In the genomic region with DNA sequence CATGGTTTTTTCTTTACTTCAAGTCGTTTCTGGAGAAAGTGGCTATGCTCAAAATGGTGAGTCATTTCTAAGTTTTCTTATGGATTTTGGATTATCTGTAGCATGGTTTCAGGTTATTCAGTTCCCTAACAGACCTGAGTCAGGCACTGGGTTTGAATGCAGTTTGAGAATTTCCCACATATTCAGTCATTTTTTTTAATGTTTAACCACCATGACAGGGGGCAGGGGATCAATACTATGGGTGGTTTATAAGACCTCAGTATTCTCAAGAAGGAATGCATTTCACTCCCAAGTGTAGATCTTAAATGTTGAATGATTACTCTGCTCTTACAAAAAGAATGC, we compare ENCODE assay signal across 9 cellular contexts. TPM values are rescaled to one million over a fixed set of nuclear protein-coding genes. Genes with fewer than 3 reads are reported as not detected.
DNase-seq lines count a peak whose midpoint lies in the region; ATAC-seq and TF ChIP-seq lines count a peak whose summit lies in the region.
"Had no signal": no experiment of that assay in that cellular context is flagged by ENCODE, and none has a peak within 500 bp of the region (broad histone marks: within the 10 kb centered on the region; RNA-seq: fewer than 3 reads in every experiment).

No MANE protein-coding gene starts in this region.

- peaks cover 1% of the 10 kb centered on the region for H3K4me1 ChIP-seq in left ventricle myocardium inferior

- peaks cover 48% of the 10 kb centered on the region for H3K36me3 Mint-ChIP-seq in activated CD4-positive, alpha-beta memory T cell treated with anti-CD3 and anti-CD28 coated beads, Interleukin-2, amount 10 ng/mL, durations not matched to agents 7 days and 5 days (ENCODE audit: low read depth)

- no peak for TF ChIP-seq CTCF in AG04449 (IDR thresholded peaks at IDR 0.05; ENCODE audit: insufficient read depth, low read length, missing control alignments)
- TF ChIP-seq CTCF in left ventricle myocardium inferior (IDR thresholded peaks at IDR 0.05; ENCODE audit: borderline replicate concordance), result no peak

- no peaks in the 10 kb centered on the region for H3K9me3 ChIP-seq in left ventricle myocardium inferior (replicated peaks)

- CTCF ChIA-PET in AG04449 (lab: Yijun Ruan, JAX), result interaction anchor here (1.4 to 3.1 kb wide), 3 partner anchors 69 to 80 kb away, joined by 3 to 8 read pairs (median 5); no protein-coding TSS in a partner anchor
- CTCF ChIA-PET in activated CD4-positive, alpha-beta memory T cell treated with anti-CD3 and anti-CD28 coated beads, Interleukin-2, amount 10 ng/mL, durations not matched to agents 7 days and 5 days (lab: Charles Lee), result interaction anchor here (1.0 to 7.8 kb wide), 6 partner anchors 34 to 239 kb away, joined by 5 to 87 read pairs (median 12); partner anchors contain the start of gene SPEF2

- H3K27ac ChIP-seq in left ventricle myocardium inferior (replicated peaks), result no peak overlapping the region

- peaks cover 87% of the 10 kb centered on the region for H3K4me1 Mint-ChIP-seq in activated CD4-positive, alpha-beta memory T cell treated with anti-CD3 and anti-CD28 coated beads, Interleukin-2, amount 10 ng/mL, durations not matched to agents 7 days and 5 days

- no peaks in the 10 kb centered on the region for H3K9me3 Mint-ChIP-seq in activated CD4-positive, alpha-beta memory T cell treated with anti-CD3 and anti-CD28 coated beads, Interleukin-2, amount 10 ng/mL, durations not matched to agents 7 days and 5 days

- H3K36me3 ChIP-seq in left ventricle myocardium inferior, result no peaks in the 10 kb centered on the region

- intact Hi-C loops in left ventricle myocardium inferior (cut with micrococcal nuclease), result no loop called here

- peak overlapping the region; percentile 76 for H3K4me3 Mint-ChIP-seq in activated CD4-positive, alpha-beta memory T cell treated with anti-CD3 and anti-CD28 coated beads, Interleukin-2, amount 10 ng/mL, durations not matched to agents 7 days and 5 days

- POLR2A ChIA-PET in AG04449 (lab: Yijun Ruan, JAX), result no interaction called here
- POLR2A ChIA-PET in activated CD4-positive, alpha-beta memory T cell treated with anti-CD3 and anti-CD28 coated beads, Interleukin-2, amount 10 ng/mL, durations not matched to agents 7 days and 5 days (lab: Charles Lee), result interaction anchor here (0.9 to 16.3 kb wide), 15 partner anchors 17 to 206 kb away, joined by 3 to 422 read pairs (median 10); no protein-coding TSS in a partner anchor

- H3K4me3 ChIP-seq in AG04449 (ENCODE audit: low read depth, low read length) (peak overlapping the region; percentile 33), left ventricle myocardium inferior (no peak overlapping the region)

- peak overlapping the region; percentile 82 for H3K27ac Mint-ChIP-seq in activated CD4-positive, alpha-beta memory T cell treated with anti-CD3 and anti-CD28 coated beads, Interleukin-2, amount 10 ng/mL, durations not matched to agents 7 days and 5 days

- no peaks in the 10 kb centered on the region for H3K27me3 Mint-ChIP-seq in activated CD4-positive, alpha-beta memory T cell treated with anti-CD3 and anti-CD28 coated beads, Interleukin-2, amount 10 ng/mL, durations not matched to agents 7 days and 5 days

- DNase-seq in AG04449 (ENCODE audit: low read depth, low spot score) (no peak), kidney glomerular epithelial cell (lab: John Stamatoyannopoulos, UW) (peak; percentile 71), NCI-H2196 (lab: John Stamatoyannopoulos, UW; ENCODE audit: unreplicated experiment) (no peak), left ventricle myocardium inferior (no peak)
- DNase-seq in activated CD4-positive, alpha-beta memory T cell treated with anti-CD3 and anti-CD28 coated beads, Interleukin-2, amount 10 ng/mL, durations not matched to agents 7 days and 5 days, result no peak
- DNase-seq: activated CD4-positive, alpha-beta T cell treated with anti-CD3 and anti-CD28 coated beads, Interleukin-2, amount 50 U/mL, for 4 hours had no signal

- no peaks in the 10 kb centered on the region for H3K27me3 ChIP-seq in left ventricle myocardium inferior (ENCODE audit: low read depth)

- ATAC-seq in GM18858 (IDR thresholded peaks at IDR 0.05; ENCODE audit: unreplicated experiment) (peak; percentile 20), GM21717 (IDR thresholded peaks at IDR 0.05; ENCODE audit: unreplicated experiment) (no peak), HG03521 (IDR thresholded peaks at IDR 0.05; ENCODE audit: unreplicated experiment) (no peak)

RNA-seq across cellular contexts. Expression of gene IL7R, which starts 0.3 kb away (rescaled TPM):
- total RNA-seq in activated CD4-positive, alpha-beta memory T cell treated with anti-CD3 and anti-CD28 coated beads, Interleukin-2, amount 10 ng/mL, durations not matched to agents 7 days and 5 days, result 100 to 1,000 TPM; 271 to 273 TPM
- total RNA-seq in left ventricle myocardium inferior, result 0.66 TPM

Comparison
In these comparisons a context has a peak if more than half of its experiments do, and no peak if none do; other contexts are left out.
1. RNA of gene IL7R, which starts 0.3 kb away (total RNA-seq): 271 to 273 TPM in activated CD4-positive, alpha-beta memory T cell treated with anti-CD3 and anti-CD28 coated beads, Interleukin-2, amount 10 ng/mL, durations not matched to agents 7 days and 5 days; 0.66 TPM in left ventricle myocardium inferior (single experiment); every median in the first group is over 100 times any median in the second.